In the genomic region with DNA sequence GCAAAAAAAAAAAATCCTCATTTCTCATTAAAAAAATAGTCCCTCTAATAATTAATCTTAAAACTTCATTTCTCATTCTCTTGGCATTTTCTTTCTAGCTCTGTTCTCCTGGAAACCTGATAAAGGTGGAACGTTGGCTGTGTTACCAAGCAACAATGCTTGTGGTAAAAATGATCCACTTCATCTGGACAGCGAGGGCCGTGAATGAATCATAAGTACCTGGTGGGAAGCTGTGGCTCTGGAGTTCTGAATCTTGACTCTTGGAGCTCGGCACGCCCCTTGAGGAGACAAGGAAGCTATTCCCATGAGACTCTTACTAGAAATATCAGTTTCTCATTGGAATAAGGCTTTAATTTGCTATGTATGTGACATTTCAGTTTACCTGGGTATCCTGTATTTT, we compare ENCODE assay signal across 25 cellular contexts. TPM values are rescaled to one million over a fixed set of nuclear protein-coding genes. Genes with fewer than 3 reads are reported as not detected.
DNase-seq lines count a peak whose midpoint lies in the region; ATAC-seq, FAIRE-seq and TF ChIP-seq lines count a peak whose summit lies in the region.
"Had no signal": no experiment of that assay in that cellular context is flagged by ENCODE, and none has a peak within 500 bp of the region (broad histone marks: within the 10 kb centered on the region; RNA-seq: fewer than 3 reads in every experiment).

No MANE protein-coding gene starts in this region.

- POLR2A ChIA-PET in activated CD4-positive, alpha-beta T cell treated with anti-CD3 and anti-CD28 coated beads, Interleukin-2, amount 10 ng/mL, durations not matched to agents 7 days and 5 days (lab: Charles Lee) = no interaction called here

- no peaks in the 10 kb centered on the region for H3K9me3 ChIP-seq in astrocyte (ENCODE audit: insufficient read depth, low read depth, low read length)
- H3K9me3 ChIP-seq: adrenal gland, psoas muscle had no signal

- ATAC-seq in HG03280 (IDR thresholded peaks at IDR 0.05; ENCODE audit: unreplicated experiment) (no peak), GM21515 (IDR thresholded peaks at IDR 0.05; ENCODE audit: unreplicated experiment) (no peak)
- ATAC-seq in stimulated activated naive CD8-positive, alpha-beta T cell treated with anti-CD3 and anti-CD28 coated beads, Interleukin-15, Interleukin-2, amounts not matched to agents 100 U/mL and 50 U/mL, for 24 hours = no peak
- ATAC-seq: activated T-helper 17 cell treated with anti-CD3 and anti-CD28 coated beads, Interleukin-2, amount 50 U/mL, for 72 hours; GM12878; psoas muscle had no signal

- H2AFZ ChIP-seq in astrocyte (ENCODE audit: low read depth, low read length) = no peak overlapping the region

- DNase-seq in ELR (ENCODE audit: low read depth) = peak; percentile 19
- DNase-seq in NCI-H2029 treated with DMSO at 0.1 percent for 48 hours (lab: John Stamatoyannopoulos, UW) = peak; percentile 19
- DNase-seq in astrocyte (ENCODE audit: low read depth) = peak; percentile 76
- DNase-seq in kidney epithelial cell (ENCODE audit: low read depth) = peak; percentile 48
- no peak for DNase-seq in activated CD4-positive, alpha-beta T cell treated with anti-CD3 and anti-CD28 coated beads, Interleukin-2, amount 10 ng/mL, durations not matched to agents 7 days and 5 days
- no peak for DNase-seq in stimulated activated naive CD8-positive, alpha-beta T cell treated with anti-CD3 and anti-CD28 coated beads, Interleukin-15, Interleukin-2, amounts not matched to agents 100 U/mL and 50 U/mL, for 24 hours
- DNase-seq: AML-193; cerebellar nuclear complex; COR-L47; effector memory CD4-positive, alpha-beta T cell; GDM1; hippocampal formation; left cardiac atrium; NCI-H1105 treated with DMSO at 0.1 percent for 48 hours; psoas muscle; stimulated activated CD8-positive, alpha-beta memory T cell treated with anti-CD3 and anti-CD28 coated beads, Interleukin-4, amount 100 ng/mL, for 48 hours; substantia nigra had no signal

- H3K9me3 Mint-ChIP-seq in astrocyte (ENCODE audit: unreplicated experiment) = no peaks in the 10 kb centered on the region
- no peaks in the 10 kb centered on the region for H3K9me3 Mint-ChIP-seq in activated CD4-positive, alpha-beta T cell treated with anti-CD3 and anti-CD28 coated beads, Interleukin-2, amount 10 ng/mL, durations not matched to agents 7 days and 5 days
- H3K9me3 Mint-ChIP-seq: activated T-helper 17 cell treated with anti-CD3 and anti-CD28 coated beads, Interleukin-2, amount 50 U/mL, for 72 hours; T-helper 2 cell treated with Interferon-gamma antibody and Interleukin-4, amounts not matched to agents 5 μg/mL and 100 μg/mL, for 36 hours had no signal

- H3K27me3 ChIP-seq in astrocyte (ENCODE audit: insufficient read depth, low read length) (no peaks in the 10 kb centered on the region), kidney epithelial cell (ENCODE audit: control insufficient read depth, insufficient read depth, low read length) (no peaks in the 10 kb centered on the region)
- H3K27me3 ChIP-seq: adrenal gland had no signal

- peaks cover 11% of the 10 kb centered on the region for H3K4me1 ChIP-seq in astrocyte (ENCODE audit: insufficient read depth, low read length)
- H3K4me1 ChIP-seq: adrenal gland, psoas muscle had no signal

- no peaks in the 10 kb centered on the region for H4K20me1 ChIP-seq in astrocyte (ENCODE audit: insufficient read depth, low read length)

- H3K4me1 Mint-ChIP-seq in astrocyte (ENCODE audit: low read depth, unreplicated experiment) = peaks cover 32% of the 10 kb centered on the region
- H3K4me1 Mint-ChIP-seq in activated CD4-positive, alpha-beta T cell treated with anti-CD3 and anti-CD28 coated beads, Interleukin-2, amount 10 ng/mL, durations not matched to agents 7 days and 5 days = peaks cover 37% of the 10 kb centered on the region

- no peak for FAIRE-seq in astrocyte (lab: Jason Lieb, UNC)
- FAIRE-seq: GM12878 had no signal

- H3K36me3 ChIP-seq in astrocyte (ENCODE audit: insufficient read depth, low read length) = no peaks in the 10 kb centered on the region
- no peaks in the 10 kb centered on the region for H3K36me3 ChIP-seq in kidney epithelial cell (ENCODE audit: control insufficient read depth, insufficient read depth, low read length)
- H3K36me3 ChIP-seq: adrenal gland had no signal

- TF ChIP-seq CTCF in astrocyte (IDR thresholded peaks at IDR 0.05; ENCODE audit: insufficient read depth, low read depth, low read length) (no peak), kidney epithelial cell (IDR thresholded peaks at IDR 0.05; ENCODE audit: insufficient read depth, low read length, poor library complexity, severe bottlenecking) (no peak)

- CTCF ChIA-PET in activated CD4-positive, alpha-beta T cell treated with anti-CD3 and anti-CD28 coated beads, Interleukin-2, amount 10 ng/mL, durations not matched to agents 7 days and 5 days (lab: Charles Lee) = interaction anchor here (1.9 to 3.6 kb wide), 2 partner anchors 10 to 108 kb away, joined by 4 to 18 read pairs; partner anchors contain the start of gene LEO1

- no peak overlapping the region for H3K4me2 ChIP-seq in astrocyte (ENCODE audit: low read length)
- H3K4me2 ChIP-seq: KMS-11 had no signal

- no peaks in the 10 kb centered on the region for H3K36me3 Mint-ChIP-seq in astrocyte (ENCODE audit: low read depth, unreplicated experiment)
- no peaks in the 10 kb centered on the region for H3K36me3 Mint-ChIP-seq in activated CD4-positive, alpha-beta T cell treated with anti-CD3 and anti-CD28 coated beads, Interleukin-2, amount 10 ng/mL, durations not matched to agents 7 days and 5 days (ENCODE audit: low read depth)

- H3K4me3 ChIP-seq in astrocyte (ENCODE audit: insufficient read depth, low read depth, low read length) = no peak overlapping the region
- H3K4me3 ChIP-seq in kidney epithelial cell (ENCODE audit: low read depth, low read length) = no peak overlapping the region
- H3K4me3 ChIP-seq: adrenal gland, GM12878, psoas muscle had no signal

- H3K9ac ChIP-seq in astrocyte (ENCODE audit: low read length) = no peak overlapping the region
- H3K9ac ChIP-seq: KMS-11 had no signal

- H3K27me3 Mint-ChIP-seq in astrocyte (ENCODE audit: low read depth, unreplicated experiment) = no peaks in the 10 kb centered on the region
- H3K27me3 Mint-ChIP-seq in activated CD4-positive, alpha-beta T cell treated with anti-CD3 and anti-CD28 coated beads, Interleukin-2, amount 10 ng/mL, durations not matched to agents 7 days and 5 days = no peaks in the 10 kb centered on the region
- H3K27me3 Mint-ChIP-seq: activated T-helper 17 cell treated with anti-CD3 and anti-CD28 coated beads, Interleukin-2, amount 50 U/mL, for 72 hours had no signal

- no peak overlapping the region for H3K27ac Mint-ChIP-seq in astrocyte (ENCODE audit: unreplicated experiment)
- H3K27ac Mint-ChIP-seq in activated CD4-positive, alpha-beta T cell treated with anti-CD3 and anti-CD28 coated beads, Interleukin-2, amount 10 ng/mL, durations not matched to agents 7 days and 5 days = no peak overlapping the region
- H3K27ac Mint-ChIP-seq: activated T-helper 17 cell treated with anti-CD3 and anti-CD28 coated beads, Interleukin-2, amount 50 U/mL, for 72 hours had no signal

- no peak overlapping the region for H3K27ac ChIP-seq in astrocyte (ENCODE audit: low read depth, low read length)
- H3K27ac ChIP-seq: adrenal gland, KMS-11, psoas muscle had no signal

- H3K4me3 Mint-ChIP-seq in astrocyte (ENCODE audit: unreplicated experiment) = no peak overlapping the region
- H3K4me3 Mint-ChIP-seq in activated CD4-positive, alpha-beta T cell treated with anti-CD3 and anti-CD28 coated beads, Interleukin-2, amount 10 ng/mL, durations not matched to agents 7 days and 5 days = no peak overlapping the region
- H3K4me3 Mint-ChIP-seq: activated T-helper 17 cell treated with anti-CD3 and anti-CD28 coated beads, Interleukin-2, amount 50 U/mL, for 72 hours; T-helper 2 cell treated with Interferon-gamma antibody and Interleukin-4, amounts not matched to agents 5 μg/mL and 100 μg/mL, for 36 hours had no signal

- H3K79me2 ChIP-seq in astrocyte (ENCODE audit: insufficient read depth, low read length) = no peaks in the 10 kb centered on the region

RNA-seq across cellular contexts. Expression of gene BCL2L10, which starts 32.5 kb away (rescaled TPM):
- not detected in 2 replicates for total RNA-seq in astrocyte
- 0.34 TPM in 1 of 2 replicates, not detected in the other for total RNA-seq in kidney epithelial cell
- total RNA-seq in activated CD4-positive, alpha-beta T cell treated with anti-CD3 and anti-CD28 coated beads, Interleukin-2, amount 10 ng/mL, durations not matched to agents 7 days and 5 days = under 1 TPM in 1 of 2 experiments, not detected in 1; 0.27 TPM
- total RNA-seq: activated T-helper 17 cell treated with anti-CD3 and anti-CD28 coated beads, Interleukin-2, amount 50 U/mL, for 72 hours; left cardiac atrium; psoas muscle; SK-MEL-5 had no signal

Comparison
In these comparisons a context has a peak if more than half of its experiments do, and no peak if none do; other contexts are left out.
1. DNase-seq: peak in ELR (single experiment), NCI-H2029 treated with DMSO at 0.1 percent for 48 hours (single experiment), astrocyte (single experiment) and kidney epithelial cell (single experiment); none in activated CD4-positive, alpha-beta T cell treated with anti-CD3 and anti-CD28 coated beads, Interleukin-2, amount 10 ng/mL, durations not matched to agents 7 days and 5 days (single experiment) and stimulated activated naive CD8-positive, alpha-beta T cell treated with anti-CD3 and anti-CD28 coated beads, Interleukin-15, Interleukin-2, amounts not matched to agents 100 U/mL and 50 U/mL, for 24 hours (single experiment).